Comparison of ENCODE assay signal across 17 cellular contexts in genomic region chr2:179995735-179996134, GRCh38. TPM values are rescaled to one million over a fixed set of nuclear protein-coding genes. Genes with fewer than 3 reads are reported as not detected.
DNase-seq lines count a peak whose midpoint lies in the region; ATAC-seq, FAIRE-seq and TF ChIP-seq lines count a peak whose summit lies in the region.
"Had no signal": no experiment of that assay in that cellular context is flagged by ENCODE, and none has a peak within 500 bp of the region (broad histone marks: within the 10 kb centered on the region; RNA-seq: fewer than 3 reads in every experiment).

No MANE protein-coding gene starts in this region.

- H3K36me3 ChIP-seq in GM12878 (ENCODE audit: control insufficient read depth in 2 of 2, insufficient read depth in 2 of 2, low read length in 1 of 2) (peaks cover 0 to 3% of the 10 kb centered on the region in 2 experiments; a peak in 1 of 4 replicates), left lung (peaks cover 0 to 16% of the 10 kb centered on the region in 2 donors), PC-9 (ENCODE audit: low read depth) (peaks cover 24% of the 10 kb centered on the region)

- no peaks in the 10 kb centered on the region for H3K27me3 ChIP-seq in GM12878 (replicated peaks in 1 of 2; ENCODE audit: control insufficient read depth in 2 of 2, insufficient read depth in 2 of 2, low read length in 1 of 2)
- H3K27me3 ChIP-seq in left lung, result no peaks in the 10 kb centered on the region
- H3K27me3 ChIP-seq in PC-9 (ENCODE audit: insufficient read depth, low read depth), result no peaks in the 10 kb centered on the region
- H3K27me3 ChIP-seq: sigmoid colon had no signal

- H3K9me2 ChIP-seq in PC-9 (ENCODE audit: insufficient read depth), result no peaks in the 10 kb centered on the region

- in situ Hi-C loops in GM12878 (cut with MboI), result no loop called here

- no TSS peak for BruUV-seq in GM12878 (replicated peaks; lab: Mats Ljungman, UMichigan)
- no TSS peak for BruUV-seq in PC-9 (replicated peaks; lab: Mats Ljungman, UMichigan)

- WGBS in GM12878 (ENCODE audit: insufficient coverage, insufficient replicate concordance, low lambda C conversion rate, missing lambda C conversion rate), result 30% methylated on average over 1 of the region's 1 CpG

- H3F3A ChIP-seq in PC-9 (ENCODE audit: insufficient read depth, low read depth), result peaks cover 5% of the 10 kb centered on the region; the same call in 1 of the 2 replicates

- H3K9me3 ChIP-seq in GM12878 (replicated peaks; ENCODE audit: control insufficient read depth, insufficient read depth, low read length), result no peaks in the 10 kb centered on the region
- H3K9me3 ChIP-seq in left lung, result no peaks in the 10 kb centered on the region
- H3K9me3 ChIP-seq in PC-9 (ENCODE audit: insufficient read depth, low read depth), result no peaks in the 10 kb centered on the region
- H3K9me3 ChIP-seq: sigmoid colon had no signal

- TF ChIP-seq CTCF in GM12865 (IDR thresholded peaks at IDR 0.05; ENCODE audit: insufficient read depth, low read depth, low read length, missing control alignments) (no peak), GM12878 (IDR thresholded peaks at IDR 0.05 in 2 of 3, conservative IDR thresholded peaks at IDR 0.05 in 1 of 3; ENCODE audit: control insufficient read depth in 2 of 3, extremely low read depth in 1 of 3, insufficient read depth in 1 of 3, low read depth in 3 of 3, low read length in 3 of 3) (no peak), left lung (IDR thresholded peaks at IDR 0.05) (no peak), PC-9 (conservative IDR thresholded peaks at IDR 0.05) (no peak)

- intact Hi-C loops in GM12878 (cut with micrococcal nuclease; ENCODE audit: unreplicated experiment) (no loop called here), left lung (cut with DNase I) (no loop called here), PC-9 (cut with micrococcal nuclease; ENCODE audit: unreplicated experiment) (loop anchor here (2.0 kb wide), 1 partner anchor 23 kb away; no protein-coding TSS in a partner anchor)

- RAD21 ChIA-PET in GM12878 (lab: Charles Lee; ENCODE audit: unreplicated experiment), result no interaction called here

- H3K4me2 ChIP-seq in GM12878 (ENCODE audit: control insufficient read depth, insufficient read depth) (peak overlapping the region; percentile 67), PC-9 (no peak overlapping the region)

- no peak for TF ChIP-seq POLR2A in GM12878 (IDR thresholded peaks at IDR 0.05; ENCODE audit: low read depth, low read length)

- peak; percentile 48 for DNase-seq in GM12865 (ENCODE audit: low read depth)
- peak; percentile 23 for DNase-seq in GM12878 (ENCODE audit: low read depth, low spot score)
- no peak for DNase-seq in left lung
- DNase-seq in PC-9, result no peak
- no peak for DNase-seq in activated gamma-delta T cell (lab: John Stamatoyannopoulos, UW)
- DNase-seq in D341Med (ENCODE audit: low spot score), result no peak
- DNase-seq: activated CD4-positive, alpha-beta T cell treated with anti-CD3 and anti-CD28 coated beads for 48 hours; AML-193; central memory CD4-positive, alpha-beta T cell; DMS79; head of caudate nucleus; NCI-H1436; NCI-H510A treated with DMSO at 0.1 percent for 48 hours; PC-3; sigmoid colon had no signal

- no peak for TF ChIP-seq RAD21 in GM12878 (IDR thresholded peaks at IDR 0.05; ENCODE audit: insufficient read depth, low read depth, low read length)

- H3K27ac ChIP-seq in GM12878 (ENCODE audit: control insufficient read depth, insufficient read depth) (peak overlapping the region; percentile 52), left lung (no peak overlapping the region), PC-9 (no peak overlapping the region)
- H3K27ac ChIP-seq: sigmoid colon had no signal

- ATAC-seq in GM18907 (IDR thresholded peaks at IDR 0.05; ENCODE audit: unreplicated experiment) (peak; percentile 69), HG02642 (IDR thresholded peaks at IDR 0.05; ENCODE audit: poor library complexity, unreplicated experiment) (peak; percentile 70), GM12878 (peak; percentile 72), left lung (no peak)
- ATAC-seq: PC-3 had no signal

- CTCF ChIA-PET in GM12878 (lab: Yijun Ruan, JAX), result no interaction called here
- CTCF ChIA-PET in PC-9 (lab: Charles Lee), result no interaction called here

- H4K20me1 ChIP-seq in GM12878 (ENCODE audit: control insufficient read depth, insufficient read depth) (no peaks in the 10 kb centered on the region), PC-9 (ENCODE audit: insufficient read depth) (peaks cover 55% of the 10 kb centered on the region)

- H2AFZ ChIP-seq in GM12878 (ENCODE audit: control insufficient read depth, low read depth, low read length) (no peak overlapping the region; the same call in 1 of the 2 replicates), PC-9 (no peak overlapping the region)

- POLR2A ChIA-PET in GM12878 (lab: Charles Lee), result no interaction called here
- POLR2A ChIA-PET in PC-9 (lab: Charles Lee; ENCODE audit: unreplicated experiment), result no interaction called here

- H3K4me1 ChIP-seq in GM12878 (ENCODE audit: control insufficient read depth, insufficient read depth, low read length), result peaks cover 6% of the 10 kb centered on the region; the same call in 1 of the 2 replicates
- H3K4me1 ChIP-seq in left lung, result no peaks in the 10 kb centered on the region
- H3K4me1 ChIP-seq in PC-9 (replicated peaks; ENCODE audit: insufficient read depth), result no peaks in the 10 kb centered on the region

- SMC1A ChIA-PET in GM12878 (lab: Charles Lee; ENCODE audit: uncharacterized antibody, unreplicated experiment), result no interaction called here

- FAIRE-seq in GM12878 (lab: Jason Lieb, UNC), result no peak

- H3K4me3 ChIP-seq in GM12865 (ENCODE audit: low read depth, low read length), result no peak overlapping the region
- no peak overlapping the region for H3K4me3 ChIP-seq in GM12878
- H3K4me3 ChIP-seq in left lung, result no peak overlapping the region
- H3K4me3 ChIP-seq in PC-9, result no peak overlapping the region
- H3K4me3 ChIP-seq: sigmoid colon had no signal

- no peak overlapping the region; the same call in 1 of the 2 replicates for H3K9ac ChIP-seq in GM12878 (ENCODE audit: control insufficient read depth, insufficient read depth, low read length)

- H3K79me2 ChIP-seq in GM12878 (ENCODE audit: control insufficient read depth, insufficient read depth, low read length) (peaks cover 39% of the 10 kb centered on the region), PC-9 (ENCODE audit: low read depth) (peaks cover 68% of the 10 kb centered on the region)

- TF ChIP-seq EP300 in GM12878 (IDR thresholded peaks at IDR 0.05; ENCODE audit: borderline replicate concordance in 1 of 2, control insufficient read depth in 1 of 2, low read depth in 2 of 2, low read length in 2 of 2), result no peak

TF ChIP-seq in GM12878, 131 proteins besides CTCF, POLR2A, EP300 and RAD21 (continues in another document):
- TF ChIP-seq YY1 (IDR thresholded peaks at IDR 0.05; ENCODE audit: low read depth, low read length) (0 out of 2 replicates have a peak, but pooled peaks have one; percentile 15), MXI1 (IDR thresholded peaks at IDR 0.05; ENCODE audit: low read depth, low read length) (no peak), NFYA (IDR thresholded peaks at IDR 0.05; ENCODE audit: borderline replicate concordance, low read depth, low read length) (no peak), HSF1 (IDR thresholded peaks at IDR 0.05; ENCODE audit: low read depth, low read length) (no peak), ESRRA (IDR thresholded peaks at IDR 0.05; ENCODE audit: low read length) (no peak), LARP7 (IDR thresholded peaks at IDR 0.05) (no peak), FOXK2 (IDR thresholded peaks at IDR 0.05) (no peak), CEBPB (IDR thresholded peaks at IDR 0.05; ENCODE audit: borderline replicate concordance in 1 of 2, low read depth in 2 of 2, low read length in 2 of 2) (0 out of 4 replicates have a peak, but pooled peaks of 1 of the 2 experiments have one; percentile 6), ZNF384 (IDR thresholded peaks at IDR 0.05; ENCODE audit: borderline replicate concordance, low read depth, low read length) (no peak), HDGF (IDR thresholded peaks at IDR 0.05) (no peak)

RNA-seq across cellular contexts. Expression of gene CWC22, which starts 11.4 kb away (rescaled TPM):
- total RNA-seq in GM12878 (2013; cell fraction: nucleolus; rRNA removed), result 20.3 and 20.4 TPM in 2 replicates
- 19.2 and 21.3 TPM in 2 replicates for total RNA-seq in GM12878 (2014; rRNA removed)
- total RNA-seq in GM12878 (2014; rRNA removed; fragmentation: Illumina TruSeq; extraction: Trizol), result 26.3 and 26.9 TPM in 2 replicates
- total RNA-seq in GM12878 (2021), result 20.4 and 22.1 TPM in 2 replicates
- polyA plus RNA-seq in GM12878 (2011; ENCODE audit: low read depth), result 7.5 TPM
- 8.2 and 12.1 TPM in 2 replicates for polyA plus RNA-seq in GM12878 (2011; rRNA removed)
- polyA plus RNA-seq in GM12878 (2011; cell fraction: cytosol; rRNA removed), result 3.0 and 4.7 TPM in 2 replicates
- polyA plus RNA-seq in GM12878 (2011; cell fraction: nucleus; rRNA removed), result 4.9 and 8.1 TPM in 2 replicates
- 13.2 and 17.1 TPM in 2 replicates for polyA plus RNA-seq in GM12878 (2012)
- polyA plus RNA-seq in GM12878 (2014; fragmentation: Illumina TruSeq; extraction: Trizol), result 38.5 and 50.8 TPM in 2 replicates
- 10 to 100 TPM; 26.4 to 29.5 TPM for polyA plus RNA-seq in GM12878 (2014; fragmentation: Nextera tagmentation; extraction: Ambion mirVana)
- polyA plus RNA-seq in GM12878 (2014; rRNA removed), result 13.8 and 16.6 TPM in 2 replicates
- 10 to 100 TPM; 34.2 to 34.9 TPM for polyA plus RNA-seq in GM12878 (2016; fragmentation: Nextera tagmentation; extraction: Ambion mirVana)
- polyA minus RNA-seq in GM12878 (2011; rRNA and poly(A)+ RNA removed), result 6.9 and 11.8 TPM in 2 replicates
- polyA minus RNA-seq in GM12878 (2011; cell fraction: cytosol; rRNA and poly(A)+ RNA removed), result 3.3 and 5.9 TPM in 2 replicates
- 5.4 and 6.9 TPM in 2 replicates for polyA minus RNA-seq in GM12878 (2011; cell fraction: nucleus; rRNA and poly(A)+ RNA removed)
- total RNA-seq in left lung, result 10 to 100 TPM; 13.9 to 16.0 TPM
- 31.2 and 35.2 TPM in 2 replicates for total RNA-seq in PC-9 (2021)

Comparison
In these comparisons a context has a peak if more than half of its experiments do, and no peak if none do; other contexts are left out.
1. DNase-seq: peak in GM12865 (single experiment) and GM12878 (single experiment); none in left lung (0 of 2), PC-9 (0 of 2), activated gamma-delta T cell (single experiment) and D341Med (single experiment).